8 cellular contexts compared by ENCODE assay signal in the genomic region with DNA sequence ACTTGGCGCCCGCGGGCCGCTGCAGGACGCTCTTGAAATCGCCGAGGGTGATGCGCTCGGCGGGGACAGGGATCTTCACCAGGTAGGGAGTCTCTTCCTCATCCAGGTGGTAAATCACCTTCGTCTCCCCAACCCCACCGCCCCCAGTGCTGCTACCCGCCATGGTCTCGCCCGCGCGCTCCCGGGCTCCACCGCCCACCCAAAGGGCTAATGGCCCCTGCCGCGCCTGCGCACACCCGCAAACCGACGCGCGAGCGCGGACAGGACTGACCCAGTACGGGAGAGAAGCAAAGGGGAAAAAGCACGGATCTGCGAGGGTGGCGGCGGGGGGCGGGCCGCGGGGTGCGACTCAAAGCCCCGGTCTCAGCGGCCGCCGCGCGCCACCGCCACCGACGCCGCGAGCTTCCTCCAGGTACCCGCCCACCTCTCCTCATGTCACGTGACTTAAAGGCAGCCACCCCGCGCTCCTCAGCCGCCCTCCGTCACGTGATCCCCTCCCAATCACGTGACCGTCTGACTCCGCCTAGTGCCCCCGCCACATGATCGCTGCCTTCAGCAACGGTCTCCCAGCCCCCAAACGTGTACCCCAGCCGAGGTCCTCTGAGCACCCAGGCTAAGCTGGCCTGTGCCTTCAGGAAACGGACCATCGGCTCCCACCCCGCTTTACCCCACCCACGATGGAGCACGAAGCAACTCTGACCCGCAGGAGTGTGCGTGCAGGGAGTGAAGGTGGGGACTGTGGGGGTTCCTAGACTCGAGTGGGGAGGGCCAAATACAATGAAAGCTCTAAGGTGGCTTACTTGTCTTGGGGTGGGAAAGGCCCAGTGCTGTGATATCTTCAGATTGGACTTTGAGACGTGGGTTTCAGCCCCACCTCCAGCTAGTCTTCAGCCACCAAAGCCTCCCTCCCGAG. TPM values are rescaled to one million over a fixed set of nuclear protein-coding genes. Genes with fewer than 3 reads are reported as not detected.
DNase-seq lines count a peak whose midpoint lies in the region; ATAC-seq, FAIRE-seq and TF ChIP-seq lines count a peak whose summit lies in the region.

A gene (minus strand): TSS at position 418 of the 913 bp plus-strand sequence. CDS start 255 bp downstream, at position 163.

- H3K9me3 ChIP-seq in astrocyte (ENCODE audit: insufficient read depth, low read depth, low read length) (no peaks in the 10 kb centered on the region), right cardiac atrium (ENCODE audit: control insufficient read depth, low read length) (no peaks in the 10 kb centered on the region), uterus (no peaks in the 10 kb centered on the region)

- H3K4me3 Mint-ChIP-seq in astrocyte (ENCODE audit: unreplicated experiment), result peak within 1 kb of the TSS; percentile 95

- peak; percentile 87 to 89 for TF ChIP-seq POLR2A in uterus (IDR thresholded peaks at IDR 0.05)

- TF ChIP-seq CTCF in GM13977 (IDR thresholded peaks at IDR 0.05; ENCODE audit: extremely low read depth, insufficient read depth, missing control alignments) (no peak), astrocyte (IDR thresholded peaks at IDR 0.05; ENCODE audit: insufficient read depth, low read depth, low read length) (no peak), uterus (IDR thresholded peaks at IDR 0.05) (peak in 2 of 4 experiments; percentile 18 to 35)

- no peak within 1 kb of the TSS for H2AFZ ChIP-seq in astrocyte (ENCODE audit: low read depth, low read length)

- H3K9ac ChIP-seq in astrocyte (ENCODE audit: low read length) (peak within 1 kb of the TSS; percentile 92), rectal smooth muscle tissue (ENCODE audit: low read length) (peak within 1 kb of the TSS; percentile 59)

- peak within 1 kb of the TSS; percentile 91 for H3K4me2 ChIP-seq in astrocyte (ENCODE audit: low read length)

- H3K79me2 ChIP-seq in astrocyte (ENCODE audit: insufficient read depth, low read length), result peaks cover 93% of the 10 kb centered on the region

- under 1% methylated on average over 74 of the region's 74 CpGs for WGBS in right cardiac atrium

- peaks cover 38% of the 10 kb centered on the region for H3K4me1 Mint-ChIP-seq in astrocyte (ENCODE audit: low read depth, unreplicated experiment)

- no peak for FAIRE-seq in astrocyte (lab: Jason Lieb, UNC)

- H3K27ac ChIP-seq in astrocyte (ENCODE audit: low read depth, low read length), result peak within 1 kb of the TSS; percentile 76
- H3K27ac ChIP-seq in right cardiac atrium (ENCODE audit: low read length), result peak within 1 kb of the TSS; percentile 46
- H3K27ac ChIP-seq in rectal smooth muscle tissue (ENCODE audit: low read depth, low read length), result peak within 1 kb of the TSS; percentile 80
- H3K27ac ChIP-seq in uterus, result peak within 1 kb of the TSS; percentile 80 to 85

- H3K4me1 ChIP-seq in astrocyte (ENCODE audit: insufficient read depth, low read length) (peaks cover 33% of the 10 kb centered on the region), right cardiac atrium (ENCODE audit: control insufficient read depth, insufficient read depth, low read length) (peaks cover 5% of the 10 kb centered on the region), rectal smooth muscle tissue (ENCODE audit: control insufficient read depth, insufficient read depth, low read length) (peaks cover 9% of the 10 kb centered on the region), uterus (peaks cover 4 to 13% of the 10 kb centered on the region in 2 donors)

- H4K20me1 ChIP-seq in astrocyte (ENCODE audit: insufficient read depth, low read length), result peaks cover 57% of the 10 kb centered on the region

- peaks cover 21% of the 10 kb centered on the region for H3K36me3 Mint-ChIP-seq in astrocyte (ENCODE audit: low read depth, unreplicated experiment)

- H3K27me3 Mint-ChIP-seq in astrocyte (ENCODE audit: low read depth, unreplicated experiment), result no peaks in the 10 kb centered on the region

- H3K27ac Mint-ChIP-seq in astrocyte (ENCODE audit: unreplicated experiment), result peak within 1 kb of the TSS; percentile 96

- ATAC-seq in HG02884 (IDR thresholded peaks at IDR 0.05; ENCODE audit: unreplicated experiment) (peak; percentile 36), right cardiac atrium (peak; percentile 67)

- in situ Hi-C loops in GM13977 (cut with MboI; ENCODE audit: low pct_unique_long_range_greater_than_20kb, low sequenced_read_pairs, unreplicated experiment), result no loop called here

- H3K9me3 Mint-ChIP-seq in astrocyte (ENCODE audit: unreplicated experiment), result peaks cover 1% of the 10 kb centered on the region

- H3K36me3 ChIP-seq in astrocyte (ENCODE audit: insufficient read depth, low read length), result peaks cover 20% of the 10 kb centered on the region
- H3K36me3 ChIP-seq in rectal smooth muscle tissue (ENCODE audit: control insufficient read depth, insufficient read depth, low read length), result peaks cover 16% of the 10 kb centered on the region
- no peaks in the 10 kb centered on the region for H3K36me3 ChIP-seq in uterus

- no peaks in the 10 kb centered on the region for H3K27me3 ChIP-seq in astrocyte (ENCODE audit: insufficient read depth, low read length)
- no peaks in the 10 kb centered on the region for H3K27me3 ChIP-seq in right cardiac atrium (ENCODE audit: control insufficient read depth, insufficient read depth)
- no peaks in the 10 kb centered on the region for H3K27me3 ChIP-seq in rectal smooth muscle tissue (ENCODE audit: control insufficient read depth, insufficient read depth, low read length)
- H3K27me3 ChIP-seq in uterus, result no peaks in the 10 kb centered on the region

- intact Hi-C loops in right cardiac atrium (cut with DNase I), result no loop called here
- intact Hi-C loops in uterus (cut with DNase I; ENCODE audit: low total_unique reads), result no loop called here

- H3K4me3 ChIP-seq in astrocyte (ENCODE audit: insufficient read depth, low read depth, low read length) (peak within 1 kb of the TSS; percentile 79), right cardiac atrium (ENCODE audit: low read length) (peak within 1 kb of the TSS; percentile 63), rectal smooth muscle tissue (ENCODE audit: low read length) (peak within 1 kb of the TSS; percentile 73), uterus (peak within 1 kb of the TSS; percentile 71 to 96)

- DNase-seq in GM13977 (ENCODE audit: low spot score) (peak; percentile 98), NCI-H187 treated with DMSO at 0.1 percent for 48 hours (lab: John Stamatoyannopoulos, UW) (peak; percentile 62), T-helper 9 cell (peak; percentile 92), astrocyte (ENCODE audit: low read depth) (peak; percentile 83), right cardiac atrium (peak; percentile 96 to 98 (median 98)), uterus (peak; percentile 95 to 96)

RNA-seq across cellular contexts. Expression of the gene that starts here (rescaled TPM):
- total RNA-seq in astrocyte (30.2 and 34.4 TPM in 2 replicates), right cardiac atrium (10 to 100 TPM; 20.0 to 26.1 (median 23.4) TPM), uterus (10 to 100 TPM in 3 of 4 donors, 1 to 10 TPM in 1; 5.1 to 83.2 (median 53.5) TPM)
- 14.6 TPM for polyA plus RNA-seq in right cardiac atrium

Comparison
In these comparisons a context has a peak if more than half of its experiments do, and no peak if none do; other contexts are left out.
1. Peak in every context shown above with its lines: DNase-seq, ATAC-seq, H3K4me3 ChIP-seq and H3K27ac ChIP-seq.